ENCODE assay signal across 11 cellular contexts in genomic region chrX:111244238-111244750, GRCh38. TPM values are rescaled to one million over a fixed set of nuclear protein-coding genes. Genes with fewer than 3 reads are reported as not detected.
A peak's percentile ranks its signal among the peaks of the same experiment; 100 is the strongest.
DNase-seq lines count a peak whose midpoint lies in the region; ATAC-seq, FAIRE-seq and TF ChIP-seq lines count a peak whose summit lies in the region.
"Had no signal": no experiment of that assay in that cellular context is flagged by ENCODE, and none has a peak within 500 bp of the region (broad histone marks: within the 10 kb centered on the region; RNA-seq: fewer than 3 reads in every experiment).

No MANE protein-coding gene starts in this region.

- peak; percentile 14 for FAIRE-seq in GM12892 (lab: Jason Lieb, UNC)
- FAIRE-seq in HTR-8/SVneo (lab: Jason Lieb, UNC): no peak
- no peak for FAIRE-seq in GM19239 (lab: Jason Lieb, UNC)
- FAIRE-seq: GM18507 had no signal

- no peak overlapping the region for H3K27ac ChIP-seq in Peyer's patch

- H3K4me3 ChIP-seq in Peyer's patch: no peak overlapping the region

- TF ChIP-seq POLR2A in GM12892 (IDR thresholded peaks at IDR 0.05; ENCODE audit: low read depth, low read length) (no peak), Peyer's patch (IDR thresholded peaks at IDR 0.05) (no peak)

- no peaks in the 10 kb centered on the region for H3K36me3 ChIP-seq in Peyer's patch

- peak in 4 of 6 experiments; percentile 21 to 53 (median 46) for TF ChIP-seq CTCF in Peyer's patch (IDR thresholded peaks at IDR 0.05)

- no peaks in the 10 kb centered on the region for H3K9me3 ChIP-seq in Peyer's patch

- H3K4me1 ChIP-seq in Peyer's patch: no peaks in the 10 kb centered on the region

- no peaks in the 10 kb centered on the region for H3K27me3 ChIP-seq in Peyer's patch

- DNase-seq in A172 (ENCODE audit: low spot score) (peak; percentile 0), GM12892 (ENCODE audit: insufficient read length) (no peak), Peyer's patch (no peak), hepatic stellate cell (ENCODE audit: low spot score) (peak; percentile 11), HTR-8/SVneo (ENCODE audit: insufficient read length, low spot score) (no peak), GM19239 (ENCODE audit: insufficient read length, low spot score) (no peak)
- DNase-seq: activated B cell treated with CpG ODN at 0.5 μM for 24 hours, naive B cell had no signal

- ATAC-seq in GM21515 (IDR thresholded peaks at IDR 0.05; ENCODE audit: unreplicated experiment) (no peak), HG02588 (IDR thresholded peaks at IDR 0.05; ENCODE audit: unreplicated experiment) (no peak)

RNA-seq across cellular contexts. Expression of gene CAPN6, which starts 26.0 kb away (rescaled TPM):
- total RNA-seq in A172 (2014; rRNA removed; shearing (Covaris generic)): 0.19 TPM in 1 of 2 replicates, not detected in the other
- polyA plus RNA-seq in GM12892 (2012; ENCODE audit: missing spikeins): not detected
- total RNA-seq in Peyer's patch: under 1 TPM in 1 of 4 donors, not detected in 3; 0.35 TPM
- total RNA-seq: activated B cell treated with CpG ODN at 0.5 μM for 24 hours had no signal

Comparison
In these comparisons a context has a peak if more than half of its experiments do, and no peak if none do; other contexts are left out.
1. DNase-seq: peak in A172 (single experiment) and hepatic stellate cell (single experiment); none in GM12892 (single experiment), Peyer's patch (0 of 3), HTR-8/SVneo (single experiment) and GM19239 (single experiment).